In genomic region chr19:45442927-45443461, GRCh38 we compare ENCODE assay signal across 8 cellular contexts.
DNase-seq lines count a peak whose midpoint lies in the region; ATAC-seq and TF ChIP-seq lines count a peak whose summit lies in the region.

No MANE protein-coding gene starts in this region.

- peak overlapping the region; percentile 90 for H3K4me3 Mint-ChIP-seq in central memory CD8-positive, alpha-beta T cell

- H3K4me3 ChIP-seq in RWPE2 (ENCODE audit: severe bottlenecking): peak overlapping the region; percentile 20
- peak overlapping the region; percentile 60 to 76 for H3K4me3 ChIP-seq in stomach smooth muscle (ENCODE audit: low read length in 2 of 2)

- no peaks in the 10 kb centered on the region for H3K9me3 ChIP-seq in RWPE2 (ENCODE audit: severe bottlenecking)
- H3K9me3 ChIP-seq in stomach smooth muscle (ENCODE audit: control insufficient read depth in 2 of 2, low read length in 2 of 2): no peaks in the 10 kb centered on the region

- H3K27me3 ChIP-seq in RWPE2 (ENCODE audit: insufficient read depth, poor library complexity, severe bottlenecking): no peaks in the 10 kb centered on the region
- no peaks in the 10 kb centered on the region for H3K27me3 ChIP-seq in stomach smooth muscle (ENCODE audit: control insufficient read depth in 1 of 2, insufficient read depth in 2 of 2, low read length in 2 of 2)

- H3K4me1 ChIP-seq in RWPE2 (ENCODE audit: insufficient read depth, poor library complexity, severe bottlenecking) (peaks cover 33% of the 10 kb centered on the region), stomach smooth muscle (ENCODE audit: control insufficient read depth, insufficient read depth, low read length) (peaks cover 34% of the 10 kb centered on the region)

- TF ChIP-seq CTCF in RWPE2 (IDR thresholded peaks at IDR 0.05; ENCODE audit: poor library complexity, severe bottlenecking): no peak

- H3K27ac ChIP-seq in RWPE2 (ENCODE audit: poor library complexity, severe bottlenecking) (peak overlapping the region; percentile 90), stomach smooth muscle (ENCODE audit: low read length) (peak overlapping the region; percentile 91)

- no peaks in the 10 kb centered on the region for H3K9me3 Mint-ChIP-seq in central memory CD8-positive, alpha-beta T cell

- H3K9ac ChIP-seq in stomach smooth muscle (ENCODE audit: low read length in 2 of 2): peak overlapping the region; percentile 71 to 86

- H3K27me3 Mint-ChIP-seq in central memory CD8-positive, alpha-beta T cell: no peaks in the 10 kb centered on the region

- H3K36me3 Mint-ChIP-seq in central memory CD8-positive, alpha-beta T cell (ENCODE audit: insufficient read depth): peaks cover 31% of the 10 kb centered on the region

- no peaks in the 10 kb centered on the region for H3K36me3 ChIP-seq in RWPE2 (ENCODE audit: low read depth)
- no peaks in the 10 kb centered on the region for H3K36me3 ChIP-seq in stomach smooth muscle (ENCODE audit: control insufficient read depth in 2 of 2, insufficient read depth in 2 of 2, low read length in 2 of 2)

- ATAC-seq in RWPE2 (ENCODE audit: low read depth) (no peak), HG03432 (IDR thresholded peaks at IDR 0.05; ENCODE audit: unreplicated experiment) (no peak)
- no peak for ATAC-seq in central memory CD8-positive, alpha-beta T cell (replicated peaks; ENCODE audit: extremely low read depth, poor library complexity, severe bottlenecking)

- H3K4me1 Mint-ChIP-seq in central memory CD8-positive, alpha-beta T cell: peaks cover 62% of the 10 kb centered on the region

- peak; percentile 42 for DNase-seq in activated CD8-positive, alpha-beta memory T cell treated with anti-CD3 and anti-CD28 coated beads, Interleukin-2, amount 50 U/mL, for 4 hours
- DNase-seq in activated CD8-positive, alpha-beta memory T cell treated with anti-CD3 and anti-CD28 coated beads, Interleukin-2, amount 50 U/mL, for 48 hours: no peak
- DNase-seq in RWPE2 (ENCODE audit: low spot score): no peak
- peak in 1 of 2 donors; percentile 34 for DNase-seq in central memory CD8-positive, alpha-beta T cell (ENCODE audit: low spot score in 2 of 2)
- peak; percentile 68 for DNase-seq in left kidney (ENCODE audit: low read depth, low spot score)
- no peak for DNase-seq in NCI-H446 treated with DMSO at 0.1 percent for 48 hours (lab: John Stamatoyannopoulos, UW)

- peak overlapping the region; percentile 98 for H3K27ac Mint-ChIP-seq in central memory CD8-positive, alpha-beta T cell (ENCODE audit: low read depth)

Comparison
In these comparisons a context has a peak if more than half of its experiments do, and no peak if none do; other contexts are left out.
1. DNase-seq: peak in activated CD8-positive, alpha-beta memory T cell treated with anti-CD3 and anti-CD28 coated beads, Interleukin-2, amount 50 U/mL, for 4 hours (single experiment) and left kidney (single experiment); none in activated CD8-positive, alpha-beta memory T cell treated with anti-CD3 and anti-CD28 coated beads, Interleukin-2, amount 50 U/mL, for 48 hours (single experiment), RWPE2 (single experiment) and NCI-H446 treated with DMSO at 0.1 percent for 48 hours (single experiment).